ENCODE assay signal across 9 cellular contexts in genomic region chr12:89949457-89950195, GRCh38.
DNase-seq lines count a peak whose midpoint lies in the region; ATAC-seq and TF ChIP-seq lines count a peak whose summit lies in the region.
"Had no signal": no experiment of that assay in that cellular context is flagged by ENCODE, and none has a peak within 500 bp of the region (broad histone marks: within the 10 kb centered on the region; RNA-seq: fewer than 3 reads in every experiment).

No MANE protein-coding gene starts in this region.

- in situ Hi-C loops in G401 (cut with HindIII; ENCODE audit: low sequenced_read_pairs), result no loop called here

- no peak overlapping the region for H3K4me3 Mint-ChIP-seq in WTC11

- H3K27me3 Mint-ChIP-seq in WTC11 (ENCODE audit: low read depth), result no peaks in the 10 kb centered on the region

- H3K4me1 Mint-ChIP-seq in WTC11, result peaks cover 30% of the 10 kb centered on the region

- H3K4me3 ChIP-seq in retinal pigment epithelial cell (ENCODE audit: low read length), result no peak overlapping the region
- H3K4me3 ChIP-seq: tibial artery had no signal

- ATAC-seq in GM19467 (IDR thresholded peaks at IDR 0.05; ENCODE audit: unreplicated experiment) (peak; percentile 94), HG03469 (IDR thresholded peaks at IDR 0.05; ENCODE audit: unreplicated experiment) (peak; percentile 93), WTC11 (0 out of 2 replicates have a peak, but pooled peaks have one; percentile 21)

- DNase-seq in EL (peak; percentile 57), WTC11 (ENCODE audit: low spot score) (no peak), erythroblast (lab: John Stamatoyannopoulos, UW) (peak; percentile 13 to 26), retinal pigment epithelial cell (ENCODE audit: low read depth) (peak; percentile 51), G401 (ENCODE audit: low spot score) (no peak), NCI-H524 (lab: John Stamatoyannopoulos, UW) (no peak)

- CTCF ChIA-PET in WTC11 (lab: Charles Lee), result no interaction called here

- no peaks in the 10 kb centered on the region for H3K9me3 Mint-ChIP-seq in WTC11

- no peaks in the 10 kb centered on the region for H3K36me3 Mint-ChIP-seq in WTC11

- H3K27ac Mint-ChIP-seq in WTC11, result no peak overlapping the region

- no peak for TF ChIP-seq POLR2A in erythroblast (IDR thresholded peaks at IDR 0.05; ENCODE audit: low read length)

- POLR2A ChIA-PET in WTC11 (lab: Charles Lee), result no interaction called here

- TF ChIP-seq CTCF in WTC11 (IDR thresholded peaks at IDR 0.05) (no peak), retinal pigment epithelial cell (conservative IDR thresholded peaks at IDR 0.05; ENCODE audit: low read depth, low read length) (no peak)

TF ChIP-seq in WTC11, 78 proteins besides CTCF, POLR2A, EP300 and RAD21:
- TF ChIP-seq RORB (CRISPR knock-in tag; IDR thresholded peaks at IDR 0.05) (no peak), TP53 (CRISPR knock-in tag; IDR thresholded peaks at IDR 0.05) (no peak), NFATC4 (CRISPR knock-in tag; IDR thresholded peaks at IDR 0.05) (no peak), KAT7 (CRISPR knock-in tag; IDR thresholded peaks at IDR 0.05; ENCODE audit: borderline replicate concordance) (no peak), NFE2L1 (CRISPR knock-in tag; IDR thresholded peaks at IDR 0.05) (no peak), MXD4 (CRISPR knock-in tag; IDR thresholded peaks at IDR 0.05; ENCODE audit: borderline replicate concordance) (no peak), ATF6 (CRISPR knock-in tag; IDR thresholded peaks at IDR 0.05) (no peak), SMAD3 (CRISPR knock-in tag; IDR thresholded peaks at IDR 0.05; ENCODE audit: borderline replicate concordance) (no peak), IRF2 (CRISPR knock-in tag; IDR thresholded peaks at IDR 0.05; ENCODE audit: borderline replicate concordance, low read depth) (no peak), FOXP1 (CRISPR knock-in tag; IDR thresholded peaks at IDR 0.05; ENCODE audit: borderline replicate concordance) (no peak), MYBL2 (CRISPR knock-in tag; IDR thresholded peaks at IDR 0.05) (no peak), ATF1 (CRISPR knock-in tag; IDR thresholded peaks at IDR 0.05) (no peak), GRHL2 (CRISPR knock-in tag; IDR thresholded peaks at IDR 0.05; ENCODE audit: insufficient replicate concordance, severe bottlenecking) (no peak), CDX4 (CRISPR knock-in tag; IDR thresholded peaks at IDR 0.05; ENCODE audit: borderline replicate concordance) (no peak), AR (CRISPR knock-in tag; IDR thresholded peaks at IDR 0.05) (no peak), OVOL2 (CRISPR knock-in tag; IDR thresholded peaks at IDR 0.05; ENCODE audit: borderline replicate concordance) (no peak)
- TF ChIP-seq, protein P1, sequence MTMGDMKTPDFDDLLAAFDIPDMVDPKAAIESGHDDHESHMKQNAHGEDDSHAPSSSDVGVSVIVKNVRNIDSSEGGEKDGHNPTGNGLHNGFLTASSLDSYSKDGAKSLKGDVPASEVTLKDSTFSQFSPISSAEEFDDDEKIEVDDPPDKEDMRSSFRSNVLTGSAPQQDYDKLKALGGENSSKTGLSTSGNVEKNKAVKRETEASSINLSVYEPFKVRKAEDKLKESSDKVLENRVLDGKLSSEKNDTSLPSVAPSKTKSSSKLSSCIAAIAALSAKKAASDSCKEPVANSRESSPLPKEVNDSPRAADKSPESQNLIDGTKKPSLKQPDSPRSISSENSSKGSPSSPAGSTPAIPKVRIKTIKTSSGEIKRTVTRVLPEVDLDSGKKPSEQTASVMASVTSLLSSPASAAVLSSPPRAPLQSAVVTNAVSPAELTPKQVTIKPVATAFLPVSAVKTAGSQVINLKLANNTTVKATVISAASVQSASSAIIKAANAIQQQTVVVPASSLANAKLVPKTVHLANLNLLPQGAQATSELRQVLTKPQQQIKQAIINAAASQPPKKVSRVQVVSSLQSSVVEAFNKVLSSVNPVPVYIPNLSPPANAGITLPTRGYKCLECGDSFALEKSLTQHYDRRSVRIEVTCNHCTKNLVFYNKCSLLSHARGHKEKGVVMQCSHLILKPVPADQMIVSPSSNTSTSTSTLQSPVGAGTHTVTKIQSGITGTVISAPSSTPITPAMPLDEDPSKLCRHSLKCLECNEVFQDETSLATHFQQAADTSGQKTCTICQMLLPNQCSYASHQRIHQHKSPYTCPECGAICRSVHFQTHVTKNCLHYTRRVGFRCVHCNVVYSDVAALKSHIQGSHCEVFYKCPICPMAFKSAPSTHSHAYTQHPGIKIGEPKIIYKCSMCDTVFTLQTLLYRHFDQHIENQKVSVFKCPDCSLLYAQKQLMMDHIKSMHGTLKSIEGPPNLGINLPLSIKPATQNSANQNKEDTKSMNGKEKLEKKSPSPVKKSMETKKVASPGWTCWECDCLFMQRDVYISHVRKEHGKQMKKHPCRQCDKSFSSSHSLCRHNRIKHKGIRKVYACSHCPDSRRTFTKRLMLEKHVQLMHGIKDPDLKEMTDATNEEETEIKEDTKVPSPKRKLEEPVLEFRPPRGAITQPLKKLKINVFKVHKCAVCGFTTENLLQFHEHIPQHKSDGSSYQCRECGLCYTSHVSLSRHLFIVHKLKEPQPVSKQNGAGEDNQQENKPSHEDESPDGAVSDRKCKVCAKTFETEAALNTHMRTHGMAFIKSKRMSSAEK (CRISPR knock-in tag; IDR thresholded peaks at IDR 0.05; ENCODE audit: borderline replicate concordance), result no peak
- TF ChIP-seq, protein P2, sequence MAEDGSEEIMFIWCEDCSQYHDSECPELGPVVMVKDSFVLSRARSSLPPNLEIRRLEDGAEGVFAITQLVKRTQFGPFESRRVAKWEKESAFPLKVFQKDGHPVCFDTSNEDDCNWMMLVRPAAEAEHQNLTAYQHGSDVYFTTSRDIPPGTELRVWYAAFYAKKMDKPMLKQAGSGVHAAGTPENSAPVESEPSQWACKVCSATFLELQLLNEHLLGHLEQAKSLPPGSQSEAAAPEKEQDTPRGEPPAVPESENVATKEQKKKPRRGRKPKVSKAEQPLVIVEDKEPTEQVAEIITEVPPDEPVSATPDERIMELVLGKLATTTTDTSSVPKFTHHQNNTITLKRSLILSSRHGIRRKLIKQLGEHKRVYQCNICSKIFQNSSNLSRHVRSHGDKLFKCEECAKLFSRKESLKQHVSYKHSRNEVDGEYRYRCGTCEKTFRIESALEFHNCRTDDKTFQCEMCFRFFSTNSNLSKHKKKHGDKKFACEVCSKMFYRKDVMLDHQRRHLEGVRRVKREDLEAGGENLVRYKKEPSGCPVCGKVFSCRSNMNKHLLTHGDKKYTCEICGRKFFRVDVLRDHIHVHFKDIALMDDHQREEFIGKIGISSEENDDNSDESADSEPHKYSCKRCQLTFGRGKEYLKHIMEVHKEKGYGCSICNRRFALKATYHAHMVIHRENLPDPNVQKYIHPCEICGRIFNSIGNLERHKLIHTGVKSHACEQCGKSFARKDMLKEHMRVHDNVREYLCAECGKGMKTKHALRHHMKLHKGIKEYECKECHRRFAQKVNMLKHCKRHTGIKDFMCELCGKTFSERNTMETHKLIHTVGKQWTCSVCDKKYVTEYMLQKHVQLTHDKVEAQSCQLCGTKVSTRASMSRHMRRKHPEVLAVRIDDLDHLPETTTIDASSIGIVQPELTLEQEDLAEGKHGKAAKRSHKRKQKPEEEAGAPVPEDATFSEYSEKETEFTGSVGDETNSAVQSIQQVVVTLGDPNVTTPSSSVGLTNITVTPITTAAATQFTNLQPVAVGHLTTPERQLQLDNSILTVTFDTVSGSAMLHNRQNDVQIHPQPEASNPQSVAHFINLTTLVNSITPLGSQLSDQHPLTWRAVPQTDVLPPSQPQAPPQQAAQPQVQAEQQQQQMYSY (CRISPR knock-in tag; IDR thresholded peaks at IDR 0.05), result no peak

Comparison
In these comparisons a context has a peak if more than half of its experiments do, and no peak if none do; other contexts are left out.
1. DNase-seq: peak in EL (single experiment), erythroblast (2 of 2) and retinal pigment epithelial cell (single experiment); none in WTC11 (single experiment), G401 (single experiment) and NCI-H524 (0 of 2).
2. ATAC-seq: peak in every context shown above with its lines; median percentile 94 in GM19467; 93 in HG03469; 21 in WTC11.